24 cellular contexts compared by ENCODE assay signal in genomic region chr11:115887727-115888126, GRCh38.
"Had no signal": no experiment of that assay in that cellular context is flagged by ENCODE, and none has a peak within 500 bp of the region (broad histone marks: within the 10 kb centered on the region; RNA-seq: fewer than 3 reads in every experiment).

No MANE protein-coding gene starts in this region.

- H3K27ac ChIP-seq: ascending aorta, body of pancreas had no signal

- H3K4me3 Mint-ChIP-seq: activated CD4-positive, alpha-beta T cell treated with anti-CD3 and anti-CD28 coated beads, Interleukin-2, amount 10 ng/mL, durations not matched to agents 24 days and 14 days; activated CD8-positive, alpha-beta memory T cell treated with anti-CD3 and anti-CD28 coated beads, Interleukin-2, amount 10 ng/mL, durations not matched to agents 7 days and 5 days; activated naive CD8-positive, alpha-beta T cell treated with anti-CD3 and anti-CD28 coated beads, Interleukin-2, amount 50 U/mL, for 24 hours; activated T-cell treated with anti-CD3 and anti-CD28 coated beads, Interleukin-2, amount 50 U/mL, for 24 hours; activated T-helper 1 cell treated with anti-CD3 and anti-CD28 coated beads, Interleukin-12 subunit alpha, Interleukin-12 subunit beta, Interleukin-2, Interleukin-4 antibody, amounts not matched to agents 30 ng/mL and 10 ng/mL and 1 ng/mL, durations not matched to agents 14 hours and 24 hours and 36 hours; T-helper 1 cell treated with Interleukin-12 subunit alpha and Interleukin-12 subunit beta and Interleukin-4 antibody, amounts not matched to agents 30 μg/mL and 1 μg/mL, for 36 hours; WTC11 had no signal

- H3K27me3 ChIP-seq: ascending aorta, body of pancreas had no signal

- H3K36me3 Mint-ChIP-seq: activated CD8-positive, alpha-beta memory T cell treated with anti-CD3 and anti-CD28 coated beads, Interleukin-2, amount 10 ng/mL, durations not matched to agents 7 days and 5 days; activated naive CD4-positive, alpha-beta T cell treated with anti-CD3 and anti-CD28 coated beads, Interleukin-2, amount 50 U/mL, for 72 hours; IgD-negative memory B cell; WTC11 had no signal

- H3K27me3 Mint-ChIP-seq: activated CD4-positive, alpha-beta T cell treated with anti-CD3 and anti-CD28 coated beads, Interleukin-2, amount 10 ng/mL, durations not matched to agents 24 days and 14 days; activated CD8-positive, alpha-beta memory T cell treated with anti-CD3 and anti-CD28 coated beads, Interleukin-2, amount 10 ng/mL, durations not matched to agents 7 days and 5 days had no signal

- H3K9me3 Mint-ChIP-seq: activated CD4-positive, alpha-beta T cell treated with anti-CD3 and anti-CD28 coated beads, Interleukin-2, amount 10 ng/mL, durations not matched to agents 24 days and 14 days; activated T-helper 1 cell treated with anti-CD3 and anti-CD28 coated beads, Interleukin-12 subunit alpha, Interleukin-12 subunit beta, Interleukin-2, Interleukin-4 antibody, amounts not matched to agents 30 ng/mL and 10 ng/mL and 1 ng/mL, durations not matched to agents 14 hours and 24 hours and 36 hours; WTC11 had no signal

- H3K4me3 ChIP-seq: ascending aorta, body of pancreas had no signal

- H3K36me3 ChIP-seq: ascending aorta had no signal

- ATAC-seq: activated CD8-positive, alpha-beta memory T cell treated with anti-CD3 and anti-CD28 coated beads, Interleukin-2, amount 10 ng/mL, durations not matched to agents 7 days and 5 days; activated naive CD4-positive, alpha-beta T cell treated with anti-CD3 and anti-CD28 coated beads, Interleukin-2, amount 50 U/mL, for 72 hours; activated naive CD8-positive, alpha-beta T cell treated with anti-CD3 and anti-CD28 coated beads, Interleukin-2, amount 50 U/mL, for 24 hours; body of pancreas; PC-3; WTC11 had no signal

- H3K4me1 ChIP-seq: ascending aorta, body of pancreas had no signal

- H3K4me1 Mint-ChIP-seq: activated CD4-positive, alpha-beta T cell treated with anti-CD3 and anti-CD28 coated beads, Interleukin-2, amount 10 ng/mL, durations not matched to agents 24 days and 14 days; activated CD8-positive, alpha-beta memory T cell treated with anti-CD3 and anti-CD28 coated beads, Interleukin-2, amount 10 ng/mL, durations not matched to agents 7 days and 5 days; activated naive CD8-positive, alpha-beta T cell treated with anti-CD3 and anti-CD28 coated beads, Interleukin-2, amount 50 U/mL, for 24 hours had no signal

- H3K27ac Mint-ChIP-seq: activated CD4-positive, alpha-beta T cell treated with anti-CD3 and anti-CD28 coated beads, Interleukin-2, amount 10 ng/mL, durations not matched to agents 24 days and 14 days; activated CD8-positive, alpha-beta memory T cell treated with anti-CD3 and anti-CD28 coated beads, Interleukin-2, amount 10 ng/mL, durations not matched to agents 7 days and 5 days; activated naive CD4-positive, alpha-beta T cell treated with anti-CD3 and anti-CD28 coated beads, Interleukin-2, amount 50 U/mL, for 72 hours; activated naive CD8-positive, alpha-beta T cell treated with anti-CD3 and anti-CD28 coated beads, Interleukin-2, amount 50 U/mL, for 24 hours; activated T-cell treated with anti-CD3 and anti-CD28 coated beads, Interleukin-2, amount 50 U/mL, for 24 hours; activated T-helper 1 cell treated with anti-CD3 and anti-CD28 coated beads, Interleukin-12 subunit alpha, Interleukin-12 subunit beta, Interleukin-2, Interleukin-4 antibody, amounts not matched to agents 30 ng/mL and 10 ng/mL and 1 ng/mL, durations not matched to agents 14 hours and 24 hours and 36 hours; IgD-negative memory B cell; T-helper 1 cell treated with Interleukin-12 subunit alpha and Interleukin-12 subunit beta and Interleukin-4 antibody, amounts not matched to agents 30 μg/mL and 1 μg/mL, for 36 hours; WTC11 had no signal

- H3K9me3 ChIP-seq: ascending aorta, body of pancreas had no signal

- DNase-seq: activated CD4-positive, alpha-beta T cell treated with anti-CD3 and anti-CD28 coated beads, Interleukin-2, amount 10 ng/mL, durations not matched to agents 24 days and 14 days; activated CD4-positive, alpha-beta T cell treated with anti-CD3 and anti-CD28 coated beads, Interleukin-2, amount 50 U/mL, for 48 hours; activated CD4-positive, CD25-positive, alpha-beta regulatory T cell treated with anti-CD3 and anti-CD28 coated beads, Interleukin-2, amount 50 U/mL, for 72 hours; activated CD8-positive, alpha-beta memory T cell treated with anti-CD3 and anti-CD28 coated beads, Interleukin-2, amount 10 ng/mL, durations not matched to agents 7 days and 5 days; activated effector memory CD4-positive, alpha-beta T cell treated with Interleukin-2 at 50 U/mL for 16 hours; activated naive CD4-positive, alpha-beta T cell; activated naive CD8-positive, alpha-beta T cell treated with anti-CD3 and anti-CD28 coated beads, Interleukin-2, amount 50 U/mL, for 24 hours; activated T-cell treated with anti-CD3 and anti-CD28 coated beads, Interleukin-2, amount 50 U/mL, for 24 hours; amniotic stem cell; body of pancreas; central memory CD4-positive, alpha-beta T cell; KG1; NCI-H1105 treated with DMSO at 0.1 percent for 48 hours; NCI-H1436 treated with DMSO at 0.1 percent for 48 hours; NCI-H187; NCI-H2081; PC-3; SHP77 treated with DMSO at 0.1 percent for 48 hours had no signal
